13 cellular contexts compared by ENCODE assay signal in genomic region chr13:103006706-103007426, GRCh38. TPM values are rescaled to one million over a fixed set of nuclear protein-coding genes. Genes with fewer than 3 reads are reported as not detected.
DNase-seq lines count a peak whose midpoint lies in the region; ATAC-seq and TF ChIP-seq lines count a peak whose summit lies in the region.
"Had no signal": no experiment of that assay in that cellular context is flagged by ENCODE, and none has a peak within 500 bp of the region (broad histone marks: within the 10 kb centered on the region; RNA-seq: fewer than 3 reads in every experiment).

No MANE protein-coding gene starts in this region.

- no peaks in the 10 kb centered on the region for H3F3A ChIP-seq in SK-N-SH (replicated peaks; ENCODE audit: insufficient read depth)

- H3K36me3 Mint-ChIP-seq in stimulated activated naive B cell treated with anti-CD40 and anti-IgM and Interleukin-4, amounts not matched to agents 10 μg/mL and 1 μg/mL and 100 μg/mL, for 72 hours, result peaks cover 3 to 4% of the 10 kb centered on the region in 2 donors

- no peak overlapping the region for H2AFZ ChIP-seq in SK-N-SH (ENCODE audit: low read depth)

- H3K27ac ChIP-seq in SK-N-SH (ENCODE audit: low read depth in 2 of 2, low read length in 1 of 2), result no peak overlapping the region
- H3K27ac ChIP-seq: A549 had no signal

- CTCF ChIA-PET in SK-N-SH (lab: Yijun Ruan, JAX), result no interaction called here

- H3K4me3 ChIP-seq in SK-N-SH (ENCODE audit: low read depth in 2 of 2, low read length in 1 of 2), result no peak overlapping the region
- H3K4me3 ChIP-seq: A549, MG63 had no signal

- H3K9ac ChIP-seq in SK-N-SH, result no peak overlapping the region

- TF ChIP-seq EP300 in SK-N-SH (IDR thresholded peaks at IDR 0.05; ENCODE audit: borderline replicate concordance in 1 of 2, low read depth in 1 of 2, low read length in 1 of 2), result no peak

- no peak for DNase-seq in SK-N-SH
- peak; percentile 92 for DNase-seq in NAMALWA (ENCODE audit: low spot score)
- DNase-seq in stimulated activated naive B cell treated with anti-CD40 and anti-IgM and Interleukin-4, amounts not matched to agents 10 μg/mL and 1 μg/mL and 100 μg/mL, for 72 hours, result peak; percentile 9
- no peak for DNase-seq in left colon
- DNase-seq in AG08395 (ENCODE audit: low spot score), result no peak
- DNase-seq in omental fat pad (ENCODE audit: low spot score), result no peak
- DNase-seq: foreskin melanocyte, MG63 had no signal

- TF ChIP-seq RAD21 in SK-N-SH (IDR thresholded peaks at IDR 0.05; ENCODE audit: low read length), result no peak

- peaks cover 3 to 7% of the 10 kb centered on the region in 2 donors for H3K9me3 Mint-ChIP-seq in stimulated activated naive B cell treated with anti-CD40 and anti-IgM and Interleukin-4, amounts not matched to agents 10 μg/mL and 1 μg/mL and 100 μg/mL, for 72 hours

- no peaks in the 10 kb centered on the region for H3K79me2 ChIP-seq in SK-N-SH (ENCODE audit: insufficient read depth)

- POLR2A ChIA-PET in SK-N-SH (lab: Yijun Ruan, JAX), result no interaction called here

- no peaks in the 10 kb centered on the region for H4K20me1 ChIP-seq in SK-N-SH (ENCODE audit: insufficient read depth)

- 55% methylated on average over 11 of the region's 11 CpGs for WGBS in SK-N-SH (ENCODE audit: low lambda C conversion rate)

- intact Hi-C loops in left colon (cut with DNase I, micrococcal nuclease), result no loop called here

- peak overlapping the region; percentile 52 to 61 for H3K4me3 Mint-ChIP-seq in stimulated activated naive B cell treated with anti-CD40 and anti-IgM and Interleukin-4, amounts not matched to agents 10 μg/mL and 1 μg/mL and 100 μg/mL, for 72 hours
- H3K4me3 Mint-ChIP-seq: nephron had no signal

- TF ChIP-seq CTCF in SK-N-SH (IDR thresholded peaks at IDR 0.05) (no peak), omental fat pad (IDR thresholded peaks at IDR 0.05) (no peak)

- no peaks in the 10 kb centered on the region for H3K9me2 ChIP-seq in SK-N-SH

- H3K4me2 ChIP-seq in SK-N-SH, result no peak overlapping the region
- H3K4me2 ChIP-seq: A549 had no signal

- H3K9me3 ChIP-seq in SK-N-SH, result no peaks in the 10 kb centered on the region
- H3K9me3 ChIP-seq: A549, MG63 had no signal

- H3K27me3 ChIP-seq in SK-N-SH (ENCODE audit: insufficient read depth), result no peaks in the 10 kb centered on the region
- H3K27me3 ChIP-seq: MG63 had no signal

- no peaks in the 10 kb centered on the region for H3K27me3 Mint-ChIP-seq in stimulated activated naive B cell treated with anti-CD40 and anti-IgM and Interleukin-4, amounts not matched to agents 10 μg/mL and 1 μg/mL and 100 μg/mL, for 72 hours

- no peaks in the 10 kb centered on the region for H3K36me3 ChIP-seq in SK-N-SH (replicated peaks in 1 of 2; ENCODE audit: control insufficient read depth in 1 of 2, insufficient read depth in 2 of 2, low read length in 1 of 2)
- H3K36me3 ChIP-seq: MG63 had no signal

- peak overlapping the region; percentile 71 for H3K27ac Mint-ChIP-seq in stimulated activated naive B cell treated with anti-CD40 and anti-IgM and Interleukin-4, amounts not matched to agents 10 μg/mL and 1 μg/mL and 100 μg/mL, for 72 hours
- H3K27ac Mint-ChIP-seq: nephron had no signal

- H3K4me1 Mint-ChIP-seq in stimulated activated naive B cell treated with anti-CD40 and anti-IgM and Interleukin-4, amounts not matched to agents 10 μg/mL and 1 μg/mL and 100 μg/mL, for 72 hours, result peaks cover 21% of the 10 kb centered on the region in 2 donors

- ATAC-seq in SK-N-SH treated with all-trans-retinoic acid at 6 μM for 48 hours (no peak), HG02884 (IDR thresholded peaks at IDR 0.05; ENCODE audit: unreplicated experiment) (peak; percentile 87), left colon (no peak), omental fat pad (ENCODE audit: low FRiP score) (no peak)
- ATAC-seq in stimulated activated naive B cell treated with anti-CD40 and anti-IgM and Interleukin-4, amounts not matched to agents 10 μg/mL and 1 μg/mL and 100 μg/mL, for 72 hours (replicated peaks), result peak; percentile 92
- ATAC-seq: A549 had no signal

- no peaks in the 10 kb centered on the region; a peak in 1 of 4 replicates for H3K4me1 ChIP-seq in SK-N-SH (ENCODE audit: control insufficient read depth in 1 of 2, insufficient read depth in 2 of 2, low read depth in 1 of 2, low read length in 1 of 2)
- H3K4me1 ChIP-seq: A549 had no signal

TF ChIP-seq in SK-N-SH treated with all-trans-retinoic acid at 6 μM for 48 hours, 23 proteins besides CTCF, POLR2A, EP300 and RAD21:
- no peak for TF ChIP-seq SNAI2 (CRISPR knock-in tag; IDR thresholded peaks at IDR 0.05)
- no peak for TF ChIP-seq TCF4 (CRISPR knock-in tag; IDR thresholded peaks at IDR 0.05; ENCODE audit: borderline replicate concordance)
- no peak for TF ChIP-seq ARNTL (CRISPR knock-in tag; IDR thresholded peaks at IDR 0.05; ENCODE audit: borderline replicate concordance, low read depth)
- TF ChIP-seq TOX (CRISPR knock-in tag; IDR thresholded peaks at IDR 0.05; ENCODE audit: borderline replicate concordance), result no peak
- TF ChIP-seq ISL1 (CRISPR knock-in tag; IDR thresholded peaks at IDR 0.05), result peak; percentile 54
- no peak for TF ChIP-seq CREB5 (CRISPR knock-in tag; IDR thresholded peaks at IDR 0.05; ENCODE audit: low read depth)
- TF ChIP-seq ZNF8 (CRISPR knock-in tag; IDR thresholded peaks at IDR 0.05), result no peak
TF ChIP-seq in SK-N-SH treated with all-trans-retinoic acid at 6 μM for 48 hours: peak in this region for 1.

TF ChIP-seq in SK-N-SH, 30 proteins besides CTCF, POLR2A, EP300 and RAD21:
- no peak for TF ChIP-seq RFX5 (IDR thresholded peaks at IDR 0.05; ENCODE audit: low read length)
- TF ChIP-seq GABPA (IDR thresholded peaks at IDR 0.05; ENCODE audit: low read depth), result no peak
- TF ChIP-seq TEAD4 (IDR thresholded peaks at IDR 0.05; ENCODE audit: borderline replicate concordance, insufficient read depth), result no peak
- no peak for TF ChIP-seq USF2 (IDR thresholded peaks at IDR 0.05; ENCODE audit: borderline replicate concordance, low read depth, low read length)
- TF ChIP-seq MXI1 (IDR thresholded peaks at IDR 0.05; ENCODE audit: low read depth, low read length), result no peak
- no peak for TF ChIP-seq NFIC (IDR thresholded peaks at IDR 0.05; ENCODE audit: borderline replicate concordance)
- TF ChIP-seq ZBTB33 (IDR thresholded peaks at IDR 0.05; ENCODE audit: borderline replicate concordance, low read depth), result no peak
- no peak for TF ChIP-seq FOSL2 (IDR thresholded peaks at IDR 0.05; ENCODE audit: borderline replicate concordance, low read depth)
- TF ChIP-seq FOXJ3 (CRISPR knock-in tag; IDR thresholded peaks at IDR 0.05), result no peak
- TF ChIP-seq, protein P1, sequence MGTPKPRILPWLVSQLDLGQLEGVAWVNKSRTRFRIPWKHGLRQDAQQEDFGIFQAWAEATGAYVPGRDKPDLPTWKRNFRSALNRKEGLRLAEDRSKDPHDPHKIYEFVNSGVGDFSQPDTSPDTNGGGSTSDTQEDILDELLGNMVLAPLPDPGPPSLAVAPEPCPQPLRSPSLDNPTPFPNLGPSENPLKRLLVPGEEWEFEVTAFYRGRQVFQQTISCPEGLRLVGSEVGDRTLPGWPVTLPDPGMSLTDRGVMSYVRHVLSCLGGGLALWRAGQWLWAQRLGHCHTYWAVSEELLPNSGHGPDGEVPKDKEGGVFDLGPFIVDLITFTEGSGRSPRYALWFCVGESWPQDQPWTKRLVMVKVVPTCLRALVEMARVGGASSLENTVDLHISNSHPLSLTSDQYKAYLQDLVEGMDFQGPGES (IDR thresholded peaks at IDR 0.05; ENCODE audit: low read depth, low read length), result no peak
- no peak for TF ChIP-seq CHD2 (IDR thresholded peaks at IDR 0.05; ENCODE audit: low read length, partially characterized antibody)
- no peak for TF ChIP-seq TAF1 (IDR thresholded peaks at IDR 0.05; ENCODE audit: borderline replicate concordance, low read depth, low read length)

RNA-seq across cellular contexts. Expression of gene SLC10A2, which starts 59.4 kb away (rescaled TPM):
- polyA plus RNA-seq in SK-N-SH (2012; rRNA removed), result not detected in 2 replicates
- polyA plus RNA-seq in SK-N-SH (2012; cell fraction: cytosol; rRNA removed), result not detected in 2 replicates
- not detected in 2 replicates for polyA plus RNA-seq in SK-N-SH (2012; cell fraction: nucleus; rRNA removed)
- total RNA-seq in left colon (1 to 10 TPM in 1 of 2 donors, under 1 TPM in 1; 0.09 to 2.5 TPM), omental fat pad (not detected)
- polyA plus RNA-seq: A549, adipose tissue had no signal

Comparison
In these comparisons a context has a peak if more than half of its experiments do, and no peak if none do; other contexts are left out.
1. ATAC-seq: peak in HG02884 (single experiment) and stimulated activated naive B cell treated with anti-CD40 and anti-IgM and Interleukin-4, amounts not matched to agents 10 μg/mL and 1 μg/mL and 100 μg/mL, for 72 hours (2 of 2); none in SK-N-SH treated with all-trans-retinoic acid at 6 μM for 48 hours (single experiment), left colon (single experiment) and omental fat pad (single experiment).
2. DNase-seq: peak in NAMALWA (single experiment) and stimulated activated naive B cell treated with anti-CD40 and anti-IgM and Interleukin-4, amounts not matched to agents 10 μg/mL and 1 μg/mL and 100 μg/mL, for 72 hours (single experiment); none in SK-N-SH (single experiment), left colon (0 of 2), AG08395 (single experiment) and omental fat pad (single experiment).